In the genomic region with DNA sequence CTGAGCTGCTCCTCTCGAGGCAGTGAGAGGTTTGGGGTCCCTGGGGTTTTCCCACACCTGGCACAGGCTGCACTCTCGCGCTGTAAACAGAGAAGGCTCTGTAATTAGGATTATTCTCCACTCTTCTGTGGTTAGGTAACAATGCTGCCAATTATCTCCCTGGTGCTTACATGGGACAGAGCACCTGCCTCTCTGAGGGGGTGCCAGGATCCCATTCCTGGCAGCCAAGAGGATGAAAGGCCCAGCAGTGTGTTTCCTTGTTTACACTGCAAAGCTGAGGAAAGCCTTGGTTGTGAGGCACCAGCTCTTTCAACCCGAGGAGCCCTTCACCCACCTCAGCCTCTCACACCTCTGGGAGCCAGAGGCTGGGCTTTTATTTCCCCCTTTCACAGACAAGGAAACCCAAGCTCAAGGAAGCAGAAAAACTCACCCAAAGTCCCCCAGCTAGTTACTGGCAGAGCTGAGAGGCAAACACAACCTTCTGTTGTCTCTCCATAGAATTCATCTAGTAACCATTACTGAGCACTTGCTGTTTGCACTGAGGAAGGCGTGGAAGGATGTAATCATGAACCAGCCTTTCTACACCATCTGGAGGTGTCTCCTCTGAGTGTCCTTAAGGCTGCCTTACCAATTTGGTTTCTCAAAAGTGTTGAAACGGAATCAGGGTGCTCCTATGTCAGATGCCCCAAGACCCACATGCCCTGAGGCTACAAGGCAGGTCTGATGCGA, we compare ENCODE assay signal across 11 cellular contexts. TPM values are rescaled to one million over a fixed set of nuclear protein-coding genes. Genes with fewer than 3 reads are reported as not detected.
DNase-seq lines count a peak whose midpoint lies in the region; ATAC-seq, FAIRE-seq and TF ChIP-seq lines count a peak whose summit lies in the region.
"Had no signal": no experiment of that assay in that cellular context is flagged by ENCODE, and none has a peak within 500 bp of the region (broad histone marks: within the 10 kb centered on the region; RNA-seq: fewer than 3 reads in every experiment).

No MANE protein-coding gene starts in this region.

- H4K20me1 ChIP-seq in OCI-LY1 (ENCODE audit: insufficient read depth, low read length), result no peaks in the 10 kb centered on the region

- no peaks in the 10 kb centered on the region for H3K9me3 ChIP-seq in OCI-LY1 (ENCODE audit: low read length)
- H3K9me3 ChIP-seq in pancreas, result no peaks in the 10 kb centered on the region
- H3K9me3 ChIP-seq: ascending aorta had no signal

- H3K9ac ChIP-seq in OCI-LY1 (ENCODE audit: low read length), result no peak overlapping the region

- WGBS in pancreas, 2 donors, result 48 to 51% methylated on average over 7 of the region's 7 CpGs

- peak overlapping the region; percentile 9; the same call in 1 of the 2 replicates for H3K4me2 ChIP-seq in OCI-LY1 (ENCODE audit: low read length)

- no peak for FAIRE-seq in pancreas (lab: Jason Lieb, UNC)
- FAIRE-seq: H1 had no signal

- no peaks in the 10 kb centered on the region for H3F3A ChIP-seq in OCI-LY1 (ENCODE audit: insufficient read depth, low read length)

- TF ChIP-seq CTCF in OCI-LY1 (IDR thresholded peaks at IDR 0.05; ENCODE audit: low read length) (no peak), pancreas (IDR thresholded peaks at IDR 0.05) (no peak), coronary artery (IDR thresholded peaks at IDR 0.05) (no peak)

- no peaks in the 10 kb centered on the region for H3K27me3 ChIP-seq in OCI-LY1 (ENCODE audit: insufficient read depth, low read length)
- H3K27me3 ChIP-seq in pancreas, result no peaks in the 10 kb centered on the region
- H3K27me3 ChIP-seq: ascending aorta had no signal

- no peak overlapping the region for H2AFZ ChIP-seq in OCI-LY1 (ENCODE audit: low read length)

- H3K27ac ChIP-seq in OCI-LY1 (ENCODE audit: low read depth, low read length, poor library complexity, severe bottlenecking) (no peak overlapping the region), pancreas (peak overlapping the region in 3 of 4 donors; percentile 16 to 66 (median 26)), coronary artery (no peak overlapping the region)
- H3K27ac ChIP-seq: ascending aorta had no signal

- no peaks in the 10 kb centered on the region for H3K79me2 ChIP-seq in OCI-LY1 (ENCODE audit: insufficient read depth, low read length)

- peak; percentile 95 to 99 for DNase-seq in NCI-H187 (lab: John Stamatoyannopoulos, UW)
- peak in 1 of 6 donors; percentile 9 for DNase-seq in pancreas
- DNase-seq in Kasumi-1 (lab: John Stamatoyannopoulos, UW), result no peak
- DNase-seq in coronary artery (ENCODE audit: low spot score), result no peak
- DNase-seq: EL had no signal

- peaks cover 12% of the 10 kb centered on the region for H3K4me1 ChIP-seq in OCI-LY1 (ENCODE audit: insufficient read depth, low read length, severe bottlenecking)
- no peaks in the 10 kb centered on the region for H3K4me1 ChIP-seq in pancreas

- no peaks in the 10 kb centered on the region for H3K9me2 ChIP-seq in OCI-LY1 (ENCODE audit: low read depth, low read length)

- intact Hi-C loops in pancreas (cut with DNase I), result no loop called here

- H3K36me3 ChIP-seq in OCI-LY1 (ENCODE audit: insufficient read depth, low read length) (no peaks in the 10 kb centered on the region), pancreas (no peaks in the 10 kb centered on the region)
- H3K36me3 ChIP-seq: ascending aorta had no signal

- H3K4me3 ChIP-seq in OCI-LY1 (ENCODE audit: low read depth, low read length, poor library complexity, severe bottlenecking) (no peak overlapping the region), pancreas (no peak overlapping the region), coronary artery (no peak overlapping the region)
- H3K4me3 ChIP-seq: ascending aorta had no signal

- ATAC-seq in GM18907 (IDR thresholded peaks at IDR 0.05; ENCODE audit: unreplicated experiment), result peak; percentile 16
- ATAC-seq in pancreas, result peak; percentile 38 to 89 (median 75)
- ATAC-seq in GM21526 (IDR thresholded peaks at IDR 0.05; ENCODE audit: low FRiP score, unreplicated experiment), result no peak
- ATAC-seq: SK-N-SH treated with all-trans-retinoic acid at 6 μM for 48 hours had no signal

RNA-seq across cellular contexts. Expression of gene PROM1, which starts 39.7 kb away (rescaled TPM):
- 10 to 100 TPM; 20.4 to 51.6 (median 22.2) TPM for total RNA-seq in pancreas
- 10 to 100 TPM; 19.7 to 31.3 TPM for polyA plus RNA-seq in pancreas

Comparison
In these comparisons a context has a peak if more than half of its experiments do, and no peak if none do; other contexts are left out.
1. DNase-seq: peak in NCI-H187 (2 of 2); none in Kasumi-1 (0 of 2) and coronary artery (single experiment).
2. H3K27ac ChIP-seq: peak in pancreas (3 of 4); none in OCI-LY1 (single experiment) and coronary artery (0 of 2).